ENCODE assay signal across 9 cellular contexts in the genomic region with DNA sequence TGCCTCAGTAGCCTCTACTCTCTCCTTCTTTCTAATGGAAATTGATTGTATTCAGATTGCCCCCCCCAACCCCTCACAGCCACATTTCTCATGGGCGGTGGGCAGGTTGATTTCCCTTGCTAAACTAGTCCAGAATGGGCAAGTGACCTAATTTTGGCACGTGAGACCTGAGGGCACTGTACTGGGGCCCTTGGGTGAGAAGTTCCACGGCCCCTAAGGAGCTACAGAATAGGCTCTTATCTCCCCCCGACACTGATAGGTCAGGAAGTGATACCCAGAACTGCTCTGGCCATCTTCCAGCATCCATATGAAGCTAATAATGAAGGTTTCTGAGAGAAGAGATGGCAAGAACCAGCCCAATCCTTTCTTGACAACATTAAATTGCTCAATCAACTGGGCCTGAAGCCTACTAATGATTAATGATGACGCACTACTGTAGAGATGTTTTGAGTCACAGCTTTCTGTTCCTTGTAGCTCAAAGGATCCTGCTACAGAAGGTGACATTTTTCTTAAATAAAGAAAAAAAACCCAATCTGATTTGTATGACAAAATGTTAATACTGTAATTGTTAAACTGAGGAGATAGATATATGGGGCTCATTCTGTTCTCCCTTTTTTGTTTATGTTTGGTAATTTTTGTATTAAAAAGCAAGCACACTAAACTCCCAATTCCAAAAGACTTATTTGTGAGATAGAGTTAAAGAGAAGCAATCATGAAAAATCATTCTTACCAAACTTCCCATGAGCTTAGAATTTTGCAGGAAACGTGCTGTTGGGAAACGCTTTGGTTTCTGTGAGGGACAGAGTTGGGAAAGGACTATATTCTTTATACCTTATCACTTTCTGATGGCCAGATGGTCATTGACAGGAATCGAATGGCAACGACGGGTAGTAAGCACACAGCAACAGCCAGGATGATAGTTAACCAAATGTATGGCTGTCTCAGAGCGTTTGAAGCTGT. TPM values are rescaled to one million over a fixed set of nuclear protein-coding genes. Genes with fewer than 3 reads are reported as not detected.
A peak's percentile ranks its signal among the peaks of the same experiment; 100 is the strongest.
DNase-seq lines count a peak whose midpoint lies in the region; ATAC-seq and TF ChIP-seq lines count a peak whose summit lies in the region.
"Had no signal": no experiment of that assay in that cellular context is flagged by ENCODE, and none has a peak within 500 bp of the region (broad histone marks: within the 10 kb centered on the region; RNA-seq: fewer than 3 reads in every experiment).

No MANE protein-coding gene starts in this region.

- H3K4me1 Mint-ChIP-seq in activated naive CD8-positive, alpha-beta T cell treated with anti-CD3 and anti-CD28 coated beads, Interleukin-2, amount 50 U/mL, for 24 hours: peaks cover 21% of the 10 kb centered on the region
- H3K4me1 Mint-ChIP-seq in activated naive CD8-positive, alpha-beta T cell treated with anti-CD3 and anti-CD28 coated beads for 36 hours: peaks cover 14% of the 10 kb centered on the region
- peaks cover 24% of the 10 kb centered on the region for H3K4me1 Mint-ChIP-seq in dendritic cell treated with granulocyte-macrophage colony-stimulating factor and Interleukin-4, amounts not matched to agents 40 ng/mL and 50 ng/mL, for 4 days (ENCODE audit: low read depth)

- no peak for TF ChIP-seq CTCF in thoracic aorta (IDR thresholded peaks at IDR 0.05)

- H3K27me3 ChIP-seq in thoracic aorta (replicated peaks; ENCODE audit: insufficient read depth): no peaks in the 10 kb centered on the region

- DNase-seq in activated naive CD8-positive, alpha-beta T cell treated with anti-CD3 and anti-CD28 coated beads, Interleukin-2, amount 50 U/mL, for 24 hours: no peak
- no peak for DNase-seq in activated naive CD8-positive, alpha-beta T cell treated with anti-CD3 and anti-CD28 coated beads for 36 hours
- DNase-seq in thoracic aorta (ENCODE audit: low spot score) (no peak), NCI-H524 (lab: John Stamatoyannopoulos, UW) (no peak), DMS153 (lab: John Stamatoyannopoulos, UW) (no peak), NCI-H82 (lab: John Stamatoyannopoulos, UW) (no peak)

- peaks cover 11% of the 10 kb centered on the region for H3K36me3 ChIP-seq in thoracic aorta

- peaks cover 0 to 16% of the 10 kb centered on the region in 2 donors for H3K4me1 ChIP-seq in thoracic aorta (ENCODE audit: control insufficient read depth in 1 of 2, low read depth in 2 of 2)

- ATAC-seq in activated naive CD8-positive, alpha-beta T cell treated with anti-CD3 and anti-CD28 coated beads, Interleukin-2, amount 50 U/mL, for 24 hours: peak; percentile 76
- ATAC-seq in HG03280 (IDR thresholded peaks at IDR 0.05; ENCODE audit: unreplicated experiment): peak; percentile 88
- ATAC-seq in thoracic aorta (ENCODE audit: insufficient number of reproducible peaks, low FRiP score, low read depth): peak; percentile 65

- H3K9me3 Mint-ChIP-seq in activated naive CD8-positive, alpha-beta T cell treated with anti-CD3 and anti-CD28 coated beads, Interleukin-2, amount 50 U/mL, for 24 hours: peaks cover under 1% of the 10 kb centered on the region
- H3K9me3 Mint-ChIP-seq in activated naive CD8-positive, alpha-beta T cell treated with anti-CD3 and anti-CD28 coated beads for 36 hours: peaks cover 2% of the 10 kb centered on the region
- H3K9me3 Mint-ChIP-seq in dendritic cell treated with granulocyte-macrophage colony-stimulating factor and Interleukin-4, amounts not matched to agents 40 ng/mL and 50 ng/mL, for 4 days: peaks cover 12% of the 10 kb centered on the region

- peaks cover 8% of the 10 kb centered on the region for H3K36me3 Mint-ChIP-seq in activated naive CD8-positive, alpha-beta T cell treated with anti-CD3 and anti-CD28 coated beads, Interleukin-2, amount 50 U/mL, for 24 hours (ENCODE audit: low read depth)
- H3K36me3 Mint-ChIP-seq in activated naive CD8-positive, alpha-beta T cell treated with anti-CD3 and anti-CD28 coated beads for 36 hours: peaks cover 32% of the 10 kb centered on the region
- H3K36me3 Mint-ChIP-seq in dendritic cell treated with granulocyte-macrophage colony-stimulating factor and Interleukin-4, amounts not matched to agents 40 ng/mL and 50 ng/mL, for 4 days (ENCODE audit: low read depth): peaks cover 36% of the 10 kb centered on the region

- no peak overlapping the region for H3K4me3 ChIP-seq in thoracic aorta

- no peak overlapping the region for H3K27ac Mint-ChIP-seq in activated naive CD8-positive, alpha-beta T cell treated with anti-CD3 and anti-CD28 coated beads, Interleukin-2, amount 50 U/mL, for 24 hours
- no peak overlapping the region for H3K27ac Mint-ChIP-seq in activated naive CD8-positive, alpha-beta T cell treated with anti-CD3 and anti-CD28 coated beads for 36 hours
- peak overlapping the region; percentile 81 for H3K27ac Mint-ChIP-seq in dendritic cell treated with granulocyte-macrophage colony-stimulating factor and Interleukin-4, amounts not matched to agents 40 ng/mL and 50 ng/mL, for 4 days

- intact Hi-C loops in dendritic cell treated with granulocyte-macrophage colony-stimulating factor and Interleukin-4, amounts not matched to agents 40 ng/mL and 50 ng/mL, for 4 days (cut with micrococcal nuclease): loop anchor here (1.0 kb wide), 1 partner anchor 87 kb away; no protein-coding TSS in a partner anchor

- H3K27ac ChIP-seq in thoracic aorta: peak overlapping the region; percentile 13 to 42

- no peaks in the 10 kb centered on the region for H3K27me3 Mint-ChIP-seq in activated naive CD8-positive, alpha-beta T cell treated with anti-CD3 and anti-CD28 coated beads, Interleukin-2, amount 50 U/mL, for 24 hours
- no peaks in the 10 kb centered on the region for H3K27me3 Mint-ChIP-seq in activated naive CD8-positive, alpha-beta T cell treated with anti-CD3 and anti-CD28 coated beads for 36 hours
- H3K27me3 Mint-ChIP-seq in dendritic cell treated with granulocyte-macrophage colony-stimulating factor and Interleukin-4, amounts not matched to agents 40 ng/mL and 50 ng/mL, for 4 days: no peaks in the 10 kb centered on the region
- H3K27me3 Mint-ChIP-seq: CD4-positive, CD25-positive, alpha-beta regulatory T cell had no signal

- no peaks in the 10 kb centered on the region for H3K9me3 ChIP-seq in thoracic aorta

- H3K4me3 Mint-ChIP-seq in activated naive CD8-positive, alpha-beta T cell treated with anti-CD3 and anti-CD28 coated beads, Interleukin-2, amount 50 U/mL, for 24 hours: no peak overlapping the region
- no peak overlapping the region for H3K4me3 Mint-ChIP-seq in activated naive CD8-positive, alpha-beta T cell treated with anti-CD3 and anti-CD28 coated beads for 36 hours
- H3K4me3 Mint-ChIP-seq in dendritic cell treated with granulocyte-macrophage colony-stimulating factor and Interleukin-4, amounts not matched to agents 40 ng/mL and 50 ng/mL, for 4 days: no peak overlapping the region
- H3K4me3 Mint-ChIP-seq: CD4-positive, CD25-positive, alpha-beta regulatory T cell had no signal

RNA-seq across cellular contexts. Expression of gene NARS1, which starts 28.2 kb away (rescaled TPM):
- 100 to 1,000 TPM; 143 to 144 TPM for total RNA-seq in activated naive CD8-positive, alpha-beta T cell treated with anti-CD3 and anti-CD28 coated beads for 36 hours
- 100 to 1,000 TPM in 1 of 2 donors, 10 to 100 TPM in 1; 65.0 to 116 TPM for total RNA-seq in thoracic aorta
